ENCODE assay signal across 16 cellular contexts in the genomic region with DNA sequence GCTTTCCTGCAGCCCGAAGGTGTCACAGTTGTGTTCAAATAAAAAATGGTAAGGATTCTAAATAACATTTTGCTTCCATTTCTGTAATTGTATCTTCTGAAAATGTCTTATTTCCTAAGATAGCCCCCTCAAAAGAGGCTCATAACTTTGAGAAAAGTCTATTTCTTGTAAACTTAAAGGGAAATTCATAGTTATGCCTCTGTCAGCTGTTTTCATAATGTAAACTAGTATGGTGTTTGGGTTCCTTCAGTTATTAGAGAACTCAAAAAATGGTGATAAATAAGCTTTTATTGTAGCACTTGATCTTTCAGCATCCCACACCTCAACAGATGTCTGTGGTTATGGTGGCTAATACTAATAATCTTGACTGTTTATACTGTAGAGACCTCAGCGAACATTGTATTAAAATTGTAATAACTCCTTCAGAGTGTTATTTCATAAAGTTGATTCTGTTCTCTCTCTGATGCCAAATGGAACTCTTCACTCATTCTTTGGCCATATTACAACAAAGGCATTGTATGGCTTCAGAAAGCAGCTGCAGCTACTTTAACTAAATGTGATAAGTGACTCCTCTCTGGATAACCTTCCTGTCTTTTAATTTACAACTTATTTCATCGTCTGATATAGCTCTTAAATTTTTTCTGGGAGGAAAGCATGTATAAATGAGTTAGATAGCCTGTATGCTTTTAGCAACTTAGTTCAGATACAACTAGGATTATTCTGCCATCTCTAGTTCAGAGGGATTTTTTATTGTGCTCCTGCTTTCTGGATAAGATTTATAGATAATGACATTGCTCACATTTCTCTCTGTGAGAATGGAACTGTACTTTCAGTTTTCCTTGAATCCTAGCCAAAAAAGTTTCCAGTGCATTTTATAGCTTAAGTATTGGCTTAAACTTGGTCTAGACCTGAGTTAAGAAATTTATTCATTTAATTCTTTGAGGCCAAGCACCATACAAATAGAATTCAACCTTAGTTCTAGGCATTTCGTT. TPM values are rescaled to one million over a fixed set of nuclear protein-coding genes. Genes with fewer than 3 reads are reported as not detected.
A peak's percentile ranks its signal among the peaks of the same experiment; 100 is the strongest.
DNase-seq lines count a peak whose midpoint lies in the region; ATAC-seq and TF ChIP-seq lines count a peak whose summit lies in the region.
"Had no signal": no experiment of that assay in that cellular context is flagged by ENCODE, and none has a peak within 500 bp of the region (broad histone marks: within the 10 kb centered on the region; RNA-seq: fewer than 3 reads in every experiment).

No MANE protein-coding gene starts in this region.

- H3K27me3 ChIP-seq in adipocyte (replicated peaks; ENCODE audit: control insufficient read depth, insufficient read depth, low read length) (no peaks in the 10 kb centered on the region), fibroblast of lung (ENCODE audit: control insufficient read depth, insufficient read depth, low read length) (no peaks in the 10 kb centered on the region), parathyroid adenoma (ENCODE audit: control insufficient read depth, insufficient read depth, low read length) (no peaks in the 10 kb centered on the region)
- H3K27me3 ChIP-seq in naive thymus-derived CD4-positive, alpha-beta T cell (ENCODE audit: control insufficient read depth in 2 of 2, insufficient read depth in 2 of 2, low read length in 2 of 2): no peaks in the 10 kb centered on the region

- H3K4me3 Mint-ChIP-seq in activated CD4-positive, alpha-beta T cell treated with anti-CD3 and anti-CD28 coated beads for 36 hours: no peak overlapping the region
- H3K4me3 Mint-ChIP-seq in naive thymus-derived CD4-positive, alpha-beta T cell: no peak overlapping the region
- H3K4me3 Mint-ChIP-seq: B cell had no signal

- peak; percentile 40 for DNase-seq in EL
- DNase-seq in adipocyte (ENCODE audit: low read depth): peak; percentile 84
- DNase-seq in fibroblast of lung (ENCODE audit: low read depth in 2 of 2): peak; percentile 52 to 67
- no peak for DNase-seq in activated CD4-positive, alpha-beta T cell treated with anti-CD3 and anti-CD28 coated beads for 36 hours
- no peak for DNase-seq in naive thymus-derived CD4-positive, alpha-beta T cell
- DNase-seq: activated CD4-positive, alpha-beta T cell treated with anti-CD3 and anti-CD28 coated beads for 4 hours; activated naive CD4-positive, alpha-beta T cell treated with anti-CD3 and anti-CD28 coated beads, Interleukin-2, amount 50 U/mL, for 16 hours; caudate nucleus; KBM-7; NK-92 treated with Interleukin-12 subunit alpha and Interleukin-12 subunit beta, amount 100 ng/mL, for 24 hours; SHP77 treated with DMSO at 0.1 percent for 48 hours; T-helper 9 cell had no signal

- peak overlapping the region; percentile 7 for H3K9ac ChIP-seq in adipocyte (ENCODE audit: low read length)
- no peak overlapping the region for H3K9ac ChIP-seq in fibroblast of lung (ENCODE audit: insufficient read depth, low read length)
- H3K9ac ChIP-seq in parathyroid adenoma: no peak overlapping the region

- H2AFZ ChIP-seq in fibroblast of lung (ENCODE audit: low read length): no peak overlapping the region
- H2AFZ ChIP-seq in parathyroid adenoma: no peak overlapping the region

- CTCF ChIA-PET in activated CD4-positive, alpha-beta T cell treated with anti-CD3 and anti-CD28 coated beads for 36 hours (lab: Charles Lee): interaction anchor here (0.6 to 1.2 kb wide), 3 partner anchors 9 to 272 kb away, joined by 3 to 5 read pairs (median 3); no protein-coding TSS in a partner anchor
- CTCF ChIA-PET in naive thymus-derived CD4-positive, alpha-beta T cell (lab: Charles Lee): no interaction called here

- H3K27me3 Mint-ChIP-seq in activated CD4-positive, alpha-beta T cell treated with anti-CD3 and anti-CD28 coated beads for 36 hours: no peaks in the 10 kb centered on the region
- H3K27me3 Mint-ChIP-seq in naive thymus-derived CD4-positive, alpha-beta T cell: no peaks in the 10 kb centered on the region
- H3K27me3 Mint-ChIP-seq: B cell had no signal

- no peak for ATAC-seq in activated CD4-positive, alpha-beta T cell treated with anti-CD3 and anti-CD28 coated beads for 36 hours
- ATAC-seq in HG03432 (IDR thresholded peaks at IDR 0.05; ENCODE audit: unreplicated experiment) (no peak), GM21825 (IDR thresholded peaks at IDR 0.05; ENCODE audit: unreplicated experiment) (no peak)
- no peak for ATAC-seq in naive thymus-derived CD4-positive, alpha-beta T cell

- H3K4me2 ChIP-seq in fibroblast of lung (ENCODE audit: extremely low read depth, insufficient read depth, low read length) (peak overlapping the region; percentile 3), parathyroid adenoma (ENCODE audit: low read length) (peak overlapping the region; percentile 26)

- H3K4me1 Mint-ChIP-seq in activated CD4-positive, alpha-beta T cell treated with anti-CD3 and anti-CD28 coated beads for 36 hours: no peaks in the 10 kb centered on the region
- H3K4me1 Mint-ChIP-seq in naive thymus-derived CD4-positive, alpha-beta T cell: no peaks in the 10 kb centered on the region
- H3K4me1 Mint-ChIP-seq: B cell had no signal

- H3K36me3 Mint-ChIP-seq in activated CD4-positive, alpha-beta T cell treated with anti-CD3 and anti-CD28 coated beads for 36 hours (ENCODE audit: low read depth): peaks cover 37% of the 10 kb centered on the region
- H3K36me3 Mint-ChIP-seq in naive thymus-derived CD4-positive, alpha-beta T cell: peaks cover 17 to 69% (median 38%) of the 10 kb centered on the region in 5 donors

- no peak overlapping the region for H3K27ac Mint-ChIP-seq in activated CD4-positive, alpha-beta T cell treated with anti-CD3 and anti-CD28 coated beads for 36 hours
- no peak overlapping the region for H3K27ac Mint-ChIP-seq in naive thymus-derived CD4-positive, alpha-beta T cell
- H3K27ac Mint-ChIP-seq: B cell had no signal

- H3K4me1 ChIP-seq in adipocyte (ENCODE audit: control insufficient read depth, insufficient read depth, low read length) (peaks cover 22% of the 10 kb centered on the region), fibroblast of lung (ENCODE audit: control insufficient read depth, extremely low read depth, insufficient read depth, low read length) (no peaks in the 10 kb centered on the region), parathyroid adenoma (no peaks in the 10 kb centered on the region)
- H3K4me1 ChIP-seq in naive thymus-derived CD4-positive, alpha-beta T cell (ENCODE audit: control insufficient read depth in 2 of 2, insufficient read depth in 2 of 2, low read length in 2 of 2): no peaks in the 10 kb centered on the region

- H3K27ac ChIP-seq in fibroblast of lung (ENCODE audit: insufficient read depth, low read length) (no peak overlapping the region), parathyroid adenoma (no peak overlapping the region)
- no peak overlapping the region for H3K27ac ChIP-seq in naive thymus-derived CD4-positive, alpha-beta T cell (ENCODE audit: low read depth, low read length)

- peaks cover 67% of the 10 kb centered on the region for H3K36me3 ChIP-seq in adipocyte (ENCODE audit: control insufficient read depth, insufficient read depth, low read length, severe bottlenecking)
- peaks cover 4% of the 10 kb centered on the region for H3K36me3 ChIP-seq in fibroblast of lung (ENCODE audit: control insufficient read depth, insufficient read depth, low read length)
- H3K36me3 ChIP-seq in parathyroid adenoma (ENCODE audit: control insufficient read depth, insufficient read depth, low read length): no peaks in the 10 kb centered on the region
- peaks cover 3 to 66% (median 11%) of the 10 kb centered on the region in 3 experiments for H3K36me3 ChIP-seq in naive thymus-derived CD4-positive, alpha-beta T cell (ENCODE audit: control insufficient read depth in 2 of 3, insufficient read depth in 3 of 3, low read length in 3 of 3)

- H3K79me2 ChIP-seq in fibroblast of lung (ENCODE audit: control insufficient read depth, insufficient read depth, low read length) (no peaks in the 10 kb centered on the region), parathyroid adenoma (no peaks in the 10 kb centered on the region)

- H4K20me1 ChIP-seq in fibroblast of lung (ENCODE audit: control insufficient read depth, extremely low read depth, insufficient read depth, low read length): no peaks in the 10 kb centered on the region

- no peaks in the 10 kb centered on the region for H3K9me3 Mint-ChIP-seq in activated CD4-positive, alpha-beta T cell treated with anti-CD3 and anti-CD28 coated beads for 36 hours (ENCODE audit: low read depth)
- no peaks in the 10 kb centered on the region for H3K9me3 Mint-ChIP-seq in naive thymus-derived CD4-positive, alpha-beta T cell

- intact Hi-C loops in activated CD4-positive, alpha-beta T cell treated with anti-CD3 and anti-CD28 coated beads for 36 hours (cut with DNase I, micrococcal nuclease): no loop called here
- intact Hi-C loops in naive thymus-derived CD4-positive, alpha-beta T cell (cut with micrococcal nuclease): no loop called here

- POLR2A ChIA-PET in activated CD4-positive, alpha-beta T cell treated with anti-CD3 and anti-CD28 coated beads for 36 hours (lab: Charles Lee): no interaction called here
- POLR2A ChIA-PET in naive thymus-derived CD4-positive, alpha-beta T cell (lab: Charles Lee): interaction anchor here (0.9 kb wide), 1 partner anchor 16 kb away, joined by 3 read pairs; no protein-coding TSS in a partner anchor

- H3K9me3 ChIP-seq in adipocyte (ENCODE audit: control insufficient read depth, low read length) (no peaks in the 10 kb centered on the region), fibroblast of lung (ENCODE audit: control insufficient read depth, insufficient read depth, low read depth, low read length) (no peaks in the 10 kb centered on the region), parathyroid adenoma (ENCODE audit: control insufficient read depth, low read length) (no peaks in the 10 kb centered on the region)
- no peaks in the 10 kb centered on the region for H3K9me3 ChIP-seq in naive thymus-derived CD4-positive, alpha-beta T cell (ENCODE audit: control insufficient read depth in 2 of 3, low read length in 3 of 3)

- TF ChIP-seq CTCF in fibroblast of lung (conservative IDR thresholded peaks at IDR 0.05 in 1 of 2, IDR thresholded peaks at IDR 0.05 in 1 of 2; ENCODE audit: low read depth in 1 of 2, low read length in 2 of 2): no peak
- no peak for TF ChIP-seq CTCF in parathyroid adenoma (IDR thresholded peaks at IDR 0.05)

- H3K4me3 ChIP-seq in adipocyte (ENCODE audit: low read length) (peak overlapping the region; percentile 31), fibroblast of lung (replicated peaks in 1 of 4; ENCODE audit: control extremely low read depth in 1 of 4, insufficient read depth in 1 of 4, low read depth in 3 of 4, low read length in 4 of 4) (no peak overlapping the region), parathyroid adenoma (ENCODE audit: low read depth, low read length) (no peak overlapping the region)
- no peak overlapping the region for H3K4me3 ChIP-seq in naive thymus-derived CD4-positive, alpha-beta T cell (ENCODE audit: low read length)

RNA-seq across cellular contexts. Expression of a gene that starts 57.4 kb away (rescaled TPM):
- total RNA-seq in fibroblast of lung: 27.7 and 29.1 TPM in 2 replicates
- polyA plus RNA-seq in fibroblast of lung: 20.3 and 28.5 TPM in 2 replicates
- polyA plus RNA-seq in fibroblast of lung (2012): 14.2 and 19.3 TPM in 2 replicates
- 4.6 and 12.9 TPM in 2 replicates for polyA minus RNA-seq in fibroblast of lung (ENCODE audit: low replicate concordance)
- 10 to 100 TPM; 13.5 to 14.2 TPM for total RNA-seq in activated CD4-positive, alpha-beta T cell treated with anti-CD3 and anti-CD28 coated beads for 36 hours
- 10 to 100 TPM; 14.5 to 20.4 (median 17.3) TPM for total RNA-seq in naive thymus-derived CD4-positive, alpha-beta T cell
- 1 to 10 TPM; 1.2 to 3.4 TPM for polyA plus RNA-seq in naive thymus-derived CD4-positive, alpha-beta T cell

Comparison
In these comparisons a context has a peak if more than half of its experiments do, and no peak if none do; other contexts are left out.
1. DNase-seq: peak in EL (single experiment), adipocyte (single experiment) and fibroblast of lung (2 of 2); none in activated CD4-positive, alpha-beta T cell treated with anti-CD3 and anti-CD28 coated beads for 36 hours (single experiment) and naive thymus-derived CD4-positive, alpha-beta T cell (0 of 9).